In the genomic region with DNA sequence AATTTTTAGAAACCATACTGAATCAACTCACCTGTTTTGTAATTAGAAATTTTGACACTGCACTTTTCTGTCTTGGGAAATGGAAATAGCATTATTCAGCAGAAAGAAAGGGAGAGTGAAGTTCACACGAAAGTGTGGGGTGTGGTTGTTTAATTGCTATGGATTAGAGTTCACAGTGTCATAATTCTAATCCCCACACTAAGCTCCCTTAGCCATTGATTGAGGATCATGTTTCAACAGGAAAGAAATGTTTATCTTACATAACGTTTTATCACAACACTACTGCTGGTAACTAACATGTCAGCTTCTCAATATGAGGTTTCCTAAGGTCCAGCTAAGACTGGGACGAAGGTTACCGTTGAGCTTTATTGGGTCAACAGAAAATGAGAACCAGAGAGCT, we compare ENCODE assay signal across 1 cellular context.
TF ChIP-seq lines count a peak whose summit lies in the region.

No MANE protein-coding gene starts in this region.

TF ChIP-seq in HepG2, 621 proteins besides CTCF, POLR2A, EP300 and RAD21:
- no peak for TF ChIP-seq NCOA1 (CRISPR knock-in tag; IDR thresholded peaks at IDR 0.05)
- no peak for TF ChIP-seq ZBTB20 (CRISPR knock-in tag; IDR thresholded peaks at IDR 0.05; ENCODE audit: borderline replicate concordance, low read depth)
- TF ChIP-seq SIX1 (CRISPR knock-in tag; IDR thresholded peaks at IDR 0.05; ENCODE audit: borderline replicate concordance): peak; percentile 77; the same call in 1 of the 2 replicates
- no peak for TF ChIP-seq ATF7-NPFF (CRISPR knock-in tag; IDR thresholded peaks at IDR 0.05; ENCODE audit: low read depth)
- TF ChIP-seq NR2F6 (IDR thresholded peaks at IDR 0.05): no peak
- no peak for TF ChIP-seq NR2F6 (CRISPR knock-in tag; IDR thresholded peaks at IDR 0.05)
- TF ChIP-seq PHF5A (CRISPR knock-in tag; IDR thresholded peaks at IDR 0.05; ENCODE audit: low read depth, unreplicated experiment): no peak
- peak; percentile 8; the same call in 1 of the 2 replicates for TF ChIP-seq GATAD2A (CRISPR knock-in tag; IDR thresholded peaks at IDR 0.05)
- TF ChIP-seq, protein P1, sequence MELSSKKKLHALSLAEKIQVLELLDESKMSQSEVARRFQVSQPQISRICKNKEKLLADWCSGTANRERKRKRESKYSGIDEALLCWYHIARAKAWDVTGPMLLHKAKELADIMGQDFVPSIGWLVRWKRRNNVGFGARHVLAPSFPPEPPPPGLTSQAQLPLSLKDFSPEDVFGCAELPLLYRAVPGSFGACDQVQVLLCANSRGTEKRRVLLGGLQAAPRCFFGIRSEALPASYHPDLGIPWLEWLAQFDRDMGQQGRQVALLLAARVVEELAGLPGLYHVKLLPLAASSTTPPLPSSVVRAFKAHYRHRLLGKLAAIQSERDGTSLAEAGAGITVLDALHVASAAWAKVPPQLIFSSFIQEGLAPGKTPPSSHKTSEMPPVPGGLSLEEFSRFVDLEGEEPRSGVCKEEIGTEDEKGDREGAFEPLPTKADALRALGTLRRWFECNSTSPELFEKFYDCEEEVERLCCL (CRISPR knock-in tag; IDR thresholded peaks at IDR 0.05; ENCODE audit: borderline replicate concordance): no peak
- peak; percentile 21 to 28; a peak in 2 of 4 replicates for TF ChIP-seq MAFK (conservative IDR thresholded peaks at IDR 0.05 in 1 of 2, IDR thresholded peaks at IDR 0.05 in 1 of 2; ENCODE audit: low read length in 2 of 2)
- TF ChIP-seq SATB2 (CRISPR knock-in tag; IDR thresholded peaks at IDR 0.05): no peak
- no peak for TF ChIP-seq HDAC1 (CRISPR knock-in tag; IDR thresholded peaks at IDR 0.05)
- no peak for TF ChIP-seq ZNF180 (CRISPR knock-in tag; IDR thresholded peaks at IDR 0.05; ENCODE audit: borderline replicate concordance, low read depth)
- TF ChIP-seq CEBPZ (IDR thresholded peaks at IDR 0.05; ENCODE audit: low read length): no peak
- no peak for TF ChIP-seq CCDC6 (CRISPR knock-in tag; IDR thresholded peaks at IDR 0.05)
- TF ChIP-seq BCL6 (CRISPR knock-in tag; IDR thresholded peaks at IDR 0.05): no peak
- TF ChIP-seq SRSF4 (IDR thresholded peaks at IDR 0.05; ENCODE audit: low read depth, low read length, poor library complexity, severe bottlenecking): no peak
- no peak for TF ChIP-seq ARNT (IDR thresholded peaks at IDR 0.05)
- no peak for TF ChIP-seq ADNP (CRISPR knock-in tag; IDR thresholded peaks at IDR 0.05)
- TF ChIP-seq ZNF512B (CRISPR knock-in tag; IDR thresholded peaks at IDR 0.05; ENCODE audit: borderline replicate concordance): no peak
- no peak for TF ChIP-seq MAX (IDR thresholded peaks at IDR 0.05)
- no peak for TF ChIP-seq ZNF33A (CRISPR knock-in tag; IDR thresholded peaks at IDR 0.05; ENCODE audit: borderline replicate concordance)
- no peak for TF ChIP-seq ZNF33B (CRISPR knock-in tag; IDR thresholded peaks at IDR 0.05)
- TF ChIP-seq SIX4 (CRISPR knock-in tag; IDR thresholded peaks at IDR 0.05): peak; percentile 56; the same call in 1 of the 2 replicates
- TF ChIP-seq RORA (CRISPR knock-in tag; IDR thresholded peaks at IDR 0.05): no peak
- no peak for TF ChIP-seq GABPA (IDR thresholded peaks at IDR 0.05; ENCODE audit: low read depth, low read length)
- TF ChIP-seq GABPA (CRISPR knock-in tag; IDR thresholded peaks at IDR 0.05; ENCODE audit: low read depth): no peak
- no peak for TF ChIP-seq ZMYM4 (CRISPR knock-in tag; IDR thresholded peaks at IDR 0.05)
- TF ChIP-seq SOX6 (IDR thresholded peaks at IDR 0.05): no peak
- TF ChIP-seq SOX6 (CRISPR knock-in tag; IDR thresholded peaks at IDR 0.05): no peak; the same call in 1 of the 2 replicates
- TF ChIP-seq, protein P2, sequence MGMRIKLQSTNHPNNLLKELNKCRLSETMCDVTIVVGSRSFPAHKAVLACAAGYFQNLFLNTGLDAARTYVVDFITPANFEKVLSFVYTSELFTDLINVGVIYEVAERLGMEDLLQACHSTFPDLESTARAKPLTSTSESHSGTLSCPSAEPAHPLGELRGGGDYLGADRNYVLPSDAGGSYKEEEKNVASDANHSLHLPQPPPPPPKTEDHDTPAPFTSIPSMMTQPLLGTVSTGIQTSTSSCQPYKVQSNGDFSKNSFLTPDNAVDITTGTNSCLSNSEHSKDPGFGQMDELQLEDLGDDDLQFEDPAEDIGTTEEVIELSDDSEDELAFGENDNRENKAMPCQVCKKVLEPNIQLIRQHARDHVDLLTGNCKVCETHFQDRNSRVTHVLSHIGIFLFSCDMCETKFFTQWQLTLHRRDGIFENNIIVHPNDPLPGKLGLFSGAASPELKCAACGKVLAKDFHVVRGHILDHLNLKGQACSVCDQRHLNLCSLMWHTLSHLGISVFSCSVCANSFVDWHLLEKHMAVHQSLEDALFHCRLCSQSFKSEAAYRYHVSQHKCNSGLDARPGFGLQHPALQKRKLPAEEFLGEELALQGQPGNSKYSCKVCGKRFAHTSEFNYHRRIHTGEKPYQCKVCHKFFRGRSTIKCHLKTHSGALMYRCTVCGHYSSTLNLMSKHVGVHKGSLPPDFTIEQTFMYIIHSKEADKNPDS (CRISPR knock-in tag; IDR thresholded peaks at IDR 0.05): no peak
- no peak for TF ChIP-seq MTA1 (CRISPR knock-in tag; IDR thresholded peaks at IDR 0.05; ENCODE audit: borderline replicate concordance)
- TF ChIP-seq, protein P3, sequence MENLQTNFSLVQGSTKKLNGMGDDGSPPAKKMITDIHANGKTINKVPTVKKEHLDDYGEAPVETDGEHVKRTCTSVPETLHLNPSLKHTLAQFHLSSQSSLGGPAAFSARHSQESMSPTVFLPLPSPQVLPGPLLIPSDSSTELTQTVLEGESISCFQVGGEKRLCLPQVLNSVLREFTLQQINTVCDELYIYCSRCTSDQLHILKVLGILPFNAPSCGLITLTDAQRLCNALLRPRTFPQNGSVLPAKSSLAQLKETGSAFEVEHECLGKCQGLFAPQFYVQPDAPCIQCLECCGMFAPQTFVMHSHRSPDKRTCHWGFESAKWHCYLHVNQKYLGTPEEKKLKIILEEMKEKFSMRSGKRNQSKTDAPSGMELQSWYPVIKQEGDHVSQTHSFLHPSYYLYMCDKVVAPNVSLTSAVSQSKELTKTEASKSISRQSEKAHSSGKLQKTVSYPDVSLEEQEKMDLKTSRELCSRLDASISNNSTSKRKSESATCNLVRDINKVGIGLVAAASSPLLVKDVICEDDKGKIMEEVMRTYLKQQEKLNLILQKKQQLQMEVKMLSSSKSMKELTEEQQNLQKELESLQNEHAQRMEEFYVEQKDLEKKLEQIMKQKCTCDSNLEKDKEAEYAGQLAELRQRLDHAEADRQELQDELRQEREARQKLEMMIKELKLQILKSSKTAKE (CRISPR knock-in tag; IDR thresholded peaks at IDR 0.05; ENCODE audit: borderline replicate concordance): no peak
- TF ChIP-seq PAXIP1 (CRISPR knock-in tag; conservative IDR thresholded peaks at IDR 0.05): 0 out of 2 replicates have a peak, but pooled peaks have one; percentile 20
- no peak for TF ChIP-seq ZNF713 (CRISPR knock-in tag; IDR thresholded peaks at IDR 0.05)
- TF ChIP-seq ZNF547 (CRISPR knock-in tag; IDR thresholded peaks at IDR 0.05): no peak
- no peak for TF ChIP-seq FOXC1 (CRISPR knock-in tag; IDR thresholded peaks at IDR 0.05; ENCODE audit: borderline replicate concordance)
- no peak for TF ChIP-seq FOXP1 (IDR thresholded peaks at IDR 0.05)
- TF ChIP-seq FOXP1 (CRISPR knock-in tag; IDR thresholded peaks at IDR 0.05): 0 out of 2 replicates have a peak, but pooled peaks have one; percentile 16
- no peak for TF ChIP-seq MXI1 (IDR thresholded peaks at IDR 0.05; ENCODE audit: borderline replicate concordance, low read depth, low read length)
- TF ChIP-seq ZFP1 (CRISPR knock-in tag; IDR thresholded peaks at IDR 0.05): no peak
- TF ChIP-seq, protein P4, sequence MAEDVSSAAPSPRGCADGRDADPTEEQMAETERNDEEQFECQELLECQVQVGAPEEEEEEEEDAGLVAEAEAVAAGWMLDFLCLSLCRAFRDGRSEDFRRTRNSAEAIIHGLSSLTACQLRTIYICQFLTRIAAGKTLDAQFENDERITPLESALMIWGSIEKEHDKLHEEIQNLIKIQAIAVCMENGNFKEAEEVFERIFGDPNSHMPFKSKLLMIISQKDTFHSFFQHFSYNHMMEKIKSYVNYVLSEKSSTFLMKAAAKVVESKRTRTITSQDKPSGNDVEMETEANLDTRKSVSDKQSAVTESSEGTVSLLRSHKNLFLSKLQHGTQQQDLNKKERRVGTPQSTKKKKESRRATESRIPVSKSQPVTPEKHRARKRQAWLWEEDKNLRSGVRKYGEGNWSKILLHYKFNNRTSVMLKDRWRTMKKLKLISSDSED (CRISPR knock-in tag; IDR thresholded peaks at IDR 0.05): no peak
- TF ChIP-seq PLRG1 (conservative IDR thresholded peaks at IDR 0.05): no peak
- peak; percentile 43; the same call in 1 of the 2 replicates for TF ChIP-seq RXRB (CRISPR knock-in tag; IDR thresholded peaks at IDR 0.05; ENCODE audit: borderline replicate concordance)
- TF ChIP-seq ZNF816 (CRISPR knock-in tag; IDR thresholded peaks at IDR 0.05; ENCODE audit: borderline replicate concordance): no peak
- no peak for TF ChIP-seq ZBTB1 (CRISPR knock-in tag; IDR thresholded peaks at IDR 0.05; ENCODE audit: borderline replicate concordance)
- no peak for TF ChIP-seq ZNF891 (CRISPR knock-in tag; IDR thresholded peaks at IDR 0.05)
TF ChIP-seq in HepG2: peak in this region for 7.
